In genomic region chr19:343941-344624, GRCh38 we compare ENCODE assay signal across 8 cellular contexts. TPM values are rescaled to one million over a fixed set of nuclear protein-coding genes. Genes with fewer than 3 reads are reported as not detected.
A peak's percentile ranks its signal among the peaks of the same experiment; 100 is the strongest.
DNase-seq lines count a peak whose midpoint lies in the region; ATAC-seq, FAIRE-seq and TF ChIP-seq lines count a peak whose summit lies in the region.

No MANE protein-coding gene starts in this region.

- H3K4me3 Mint-ChIP-seq in CD4-positive, alpha-beta memory T cell, result peak overlapping the region; percentile 76 to 91 (median 84)
- H3K4me3 Mint-ChIP-seq in activated CD8-positive, alpha-beta memory T cell treated with anti-CD3 and anti-CD28 coated beads, Interleukin-2, amount 10 ng/mL, durations not matched to agents 7 days and 5 days, result peak overlapping the region; percentile 74
- peak overlapping the region; percentile 78 for H3K4me3 Mint-ChIP-seq in osteocyte (ENCODE audit: unreplicated experiment)

- CTCF ChIA-PET in CD4-positive, alpha-beta memory T cell (lab: Charles Lee; ENCODE audit: partially characterized antibody), result interaction anchor here (0.9 kb wide), 1 partner anchor 10 kb away, joined by 3 read pairs; no protein-coding TSS in a partner anchor
- CTCF ChIA-PET in activated CD8-positive, alpha-beta memory T cell treated with anti-CD3 and anti-CD28 coated beads, Interleukin-2, amount 10 ng/mL, durations not matched to agents 7 days and 5 days (lab: Charles Lee), result interaction anchor here (1.1 to 1.9 kb wide), 3 partner anchors 145 to 167 kb away, joined by 3 to 6 read pairs (median 5); no protein-coding TSS in a partner anchor

- H3K36me3 Mint-ChIP-seq in CD4-positive, alpha-beta memory T cell, result peaks cover 7 to 8% of the 10 kb centered on the region in 2 donors
- H3K36me3 Mint-ChIP-seq in activated CD8-positive, alpha-beta memory T cell treated with anti-CD3 and anti-CD28 coated beads, Interleukin-2, amount 10 ng/mL, durations not matched to agents 7 days and 5 days, result peaks cover 15% of the 10 kb centered on the region
- peaks cover 10% of the 10 kb centered on the region for H3K36me3 Mint-ChIP-seq in osteocyte (ENCODE audit: unreplicated experiment)

- no peaks in the 10 kb centered on the region for H3K9me3 Mint-ChIP-seq in CD4-positive, alpha-beta memory T cell
- peaks cover 3% of the 10 kb centered on the region for H3K9me3 Mint-ChIP-seq in activated CD8-positive, alpha-beta memory T cell treated with anti-CD3 and anti-CD28 coated beads, Interleukin-2, amount 10 ng/mL, durations not matched to agents 7 days and 5 days (ENCODE audit: low read depth)
- no peaks in the 10 kb centered on the region for H3K9me3 Mint-ChIP-seq in osteocyte (ENCODE audit: unreplicated experiment)

- peaks cover 43% of the 10 kb centered on the region for H3K4me1 ChIP-seq in CD4-positive, alpha-beta memory T cell (ENCODE audit: insufficient read depth, low read length)

- no peak for FAIRE-seq in HTR-8/SVneo (lab: Jason Lieb, UNC)

- no peaks in the 10 kb centered on the region for H3K9me3 ChIP-seq in CD4-positive, alpha-beta memory T cell (ENCODE audit: control insufficient read depth in 1 of 2, low read length in 2 of 2)

- H3K27me3 Mint-ChIP-seq in CD4-positive, alpha-beta memory T cell, result no peaks in the 10 kb centered on the region
- no peaks in the 10 kb centered on the region for H3K27me3 Mint-ChIP-seq in activated CD8-positive, alpha-beta memory T cell treated with anti-CD3 and anti-CD28 coated beads, Interleukin-2, amount 10 ng/mL, durations not matched to agents 7 days and 5 days
- no peaks in the 10 kb centered on the region for H3K27me3 Mint-ChIP-seq in osteocyte (ENCODE audit: unreplicated experiment)

- no peaks in the 10 kb centered on the region for H3K27me3 ChIP-seq in CD4-positive, alpha-beta memory T cell (ENCODE audit: insufficient read depth, low read length)

- intact Hi-C loops in CD4-positive, alpha-beta memory T cell (cut with micrococcal nuclease), result loop anchor here (1.0 kb wide), 1 partner anchor 162 kb away; no protein-coding TSS in a partner anchor

- peak in 4 of 5 donors; percentile 12 to 25 (median 18) for DNase-seq in CD4-positive, alpha-beta memory T cell
- DNase-seq in HTR-8/SVneo (ENCODE audit: insufficient read length, low spot score), result peak; percentile 69
- no peak for DNase-seq in activated CD8-positive, alpha-beta memory T cell treated with anti-CD3 and anti-CD28 coated beads, Interleukin-2, amount 10 ng/mL, durations not matched to agents 7 days and 5 days
- DNase-seq in fibroblast of the aortic adventitia (ENCODE audit: low read depth), result peak; percentile 44
- no peak for DNase-seq in osteocyte (ENCODE audit: extremely low spot score, unreplicated experiment)
- no peak for DNase-seq in cerebellar nuclear complex (lab: John Stamatoyannopoulos, UW)
- no peak for DNase-seq in cerebellum (ENCODE audit: low spot score)

- H3K27ac Mint-ChIP-seq in CD4-positive, alpha-beta memory T cell, result peak overlapping the region; percentile 48 to 93 (median 77)
- H3K27ac Mint-ChIP-seq in activated CD8-positive, alpha-beta memory T cell treated with anti-CD3 and anti-CD28 coated beads, Interleukin-2, amount 10 ng/mL, durations not matched to agents 7 days and 5 days, result peak overlapping the region; percentile 69
- peak overlapping the region; percentile 71 for H3K27ac Mint-ChIP-seq in osteocyte (ENCODE audit: unreplicated experiment)

- H3K4me3 ChIP-seq in CD4-positive, alpha-beta memory T cell (ENCODE audit: low read length in 2 of 2), result peak overlapping the region; percentile 38 to 54
- H3K4me3 ChIP-seq in fibroblast of the aortic adventitia (ENCODE audit: low read depth, low read length), result peak overlapping the region; percentile 72

- peak overlapping the region; percentile 44 for H3K27ac ChIP-seq in CD4-positive, alpha-beta memory T cell (ENCODE audit: low read depth, low read length)

- TF ChIP-seq CTCF in fibroblast of the aortic adventitia (IDR thresholded peaks at IDR 0.05; ENCODE audit: insufficient read depth, low read length), result no peak
- no peak for TF ChIP-seq CTCF in osteocyte (IDR thresholded peaks at IDR 0.05)

- no peaks in the 10 kb centered on the region for H3K36me3 ChIP-seq in CD4-positive, alpha-beta memory T cell (ENCODE audit: insufficient read depth, low read length)

- peaks cover 33 to 59% (median 49%) of the 10 kb centered on the region in 4 donors for H3K4me1 Mint-ChIP-seq in CD4-positive, alpha-beta memory T cell
- peaks cover 41% of the 10 kb centered on the region for H3K4me1 Mint-ChIP-seq in activated CD8-positive, alpha-beta memory T cell treated with anti-CD3 and anti-CD28 coated beads, Interleukin-2, amount 10 ng/mL, durations not matched to agents 7 days and 5 days
- H3K4me1 Mint-ChIP-seq in osteocyte (ENCODE audit: unreplicated experiment), result peaks cover 49% of the 10 kb centered on the region

- POLR2A ChIA-PET in CD4-positive, alpha-beta memory T cell (lab: Charles Lee; ENCODE audit: partially characterized antibody), result interaction anchor here (0.6 kb wide), 1 partner anchor 162 kb away, joined by 3 read pairs; no protein-coding TSS in a partner anchor

- peak; percentile 46 for ATAC-seq in GM19452 (IDR thresholded peaks at IDR 0.05; ENCODE audit: unreplicated experiment)
- ATAC-seq in activated CD8-positive, alpha-beta memory T cell treated with anti-CD3 and anti-CD28 coated beads, Interleukin-2, amount 10 ng/mL, durations not matched to agents 7 days and 5 days, result peak; percentile 56

RNA-seq across cellular contexts. Expression of gene MIER2, which starts 0.5 kb away (rescaled TPM):
- total RNA-seq in CD4-positive, alpha-beta memory T cell, result 10 to 100 TPM; 17.5 to 18.2 TPM
- polyA plus RNA-seq in CD4-positive, alpha-beta memory T cell, result 1 to 10 TPM; 1.1 to 7.8 TPM
- 10 to 100 TPM; 21.6 to 23.8 TPM for total RNA-seq in activated CD8-positive, alpha-beta memory T cell treated with anti-CD3 and anti-CD28 coated beads, Interleukin-2, amount 10 ng/mL, durations not matched to agents 7 days and 5 days
- total RNA-seq in fibroblast of the aortic adventitia (ENCODE audit: low replicate concordance) (4.3 and 13.2 TPM in 2 replicates), osteocyte (31.6 and 35.9 TPM in 2 replicates), cerebellum (9.9 TPM)

RNA-seq across cellular contexts. Expression of gene PLPP2, which starts 52.9 kb away (rescaled TPM):
- under 1 TPM; 0.44 to 0.70 TPM for total RNA-seq in CD4-positive, alpha-beta memory T cell
- polyA plus RNA-seq in CD4-positive, alpha-beta memory T cell, result 1 to 10 TPM in 1 of 2 donors, not detected in 1; 1.3 TPM
- total RNA-seq in activated CD8-positive, alpha-beta memory T cell treated with anti-CD3 and anti-CD28 coated beads, Interleukin-2, amount 10 ng/mL, durations not matched to agents 7 days and 5 days, result not detected
- total RNA-seq in fibroblast of the aortic adventitia (ENCODE audit: low replicate concordance), result 15.7 and 16.6 TPM in 2 replicates
- total RNA-seq in osteocyte, result 1.5 and 1.9 TPM in 2 replicates
- total RNA-seq in cerebellum, result 10.1 TPM

Comparison
In these comparisons a context has a peak if more than half of its experiments do, and no peak if none do; other contexts are left out.
1. DNase-seq: peak in CD4-positive, alpha-beta memory T cell (4 of 5), HTR-8/SVneo (single experiment) and fibroblast of the aortic adventitia (single experiment); none in activated CD8-positive, alpha-beta memory T cell treated with anti-CD3 and anti-CD28 coated beads, Interleukin-2, amount 10 ng/mL, durations not matched to agents 7 days and 5 days (single experiment), osteocyte (single experiment), cerebellar nuclear complex (0 of 2) and cerebellum (single experiment).
2. Peak in every context shown above with its lines, with median percentiles within 50 percentile points of each other: H3K27ac Mint-ChIP-seq and H3K4me3 Mint-ChIP-seq.